Comparison of ENCODE assay signal across 1 cellular context in genomic region chr4:78693777-78694456, GRCh38.
A peak's percentile ranks its signal among the peaks of the same experiment; 100 is the strongest.
TF ChIP-seq lines count a peak whose summit lies in the region.

No MANE protein-coding gene starts in this region.

TF ChIP-seq in K562, 482 proteins besides CTCF, POLR2A, EP300 and RAD21 (continued from another document and continues in another):
- TF ChIP-seq ZBTB49 (CRISPR knock-in tag; IDR thresholded peaks at IDR 0.05; ENCODE audit: borderline replicate concordance) (no peak), SAP30 (IDR thresholded peaks at IDR 0.05; ENCODE audit: borderline replicate concordance, insufficient read depth, low read depth, low read length, poor library complexity, severe bottlenecking) (no peak), ZNF609 (CRISPR knock-in tag; IDR thresholded peaks at IDR 0.05; ENCODE audit: borderline replicate concordance) (no peak), MITF (IDR thresholded peaks at IDR 0.05) (no peak), ZNF318 (IDR thresholded peaks at IDR 0.05; ENCODE audit: borderline replicate concordance in 1 of 2, low read depth in 1 of 2) (0 out of 4 replicates have a peak, but pooled peaks of 1 of the 2 experiments have one; percentile 13), ZNF232 (CRISPR knock-in tag; IDR thresholded peaks at IDR 0.05) (no peak), HMG20B (CRISPR knock-in tag; IDR thresholded peaks at IDR 0.05) (no peak), ZBTB17 (CRISPR knock-in tag; IDR thresholded peaks at IDR 0.05) (peak; percentile 96), SRSF1 (IDR thresholded peaks at IDR 0.05; ENCODE audit: low read depth, low read length) (no peak), MXI1 (IDR thresholded peaks at IDR 0.05; ENCODE audit: low read depth, low read length) (no peak), ZFP1 (CRISPR knock-in tag; IDR thresholded peaks at IDR 0.05) (peak; percentile 97), SMARCA4 (IDR thresholded peaks at IDR 0.05) (peak; percentile 87), ZNF174 (CRISPR knock-in tag; IDR thresholded peaks at IDR 0.05) (peak; percentile 86; the same call in 1 of the 2 replicates), ZBTB2 (IDR thresholded peaks at IDR 0.05) (no peak), PREB (CRISPR knock-in tag; IDR thresholded peaks at IDR 0.05) (no peak), DMBX1 (CRISPR knock-in tag; IDR thresholded peaks at IDR 0.05; ENCODE audit: borderline replicate concordance) (peak; percentile 99), ZFP30 (CRISPR knock-in tag; IDR thresholded peaks at IDR 0.05; ENCODE audit: borderline replicate concordance) (peak; percentile 55; the same call in 1 of the 2 replicates), ZNF3 (CRISPR knock-in tag; IDR thresholded peaks at IDR 0.05) (0 out of 2 replicates have a peak, but pooled peaks have one; percentile 69), RFX7 (CRISPR knock-in tag; IDR thresholded peaks at IDR 0.05) (peak; percentile 88), KDM1A (IDR thresholded peaks at IDR 0.05) (peak; percentile 85), MEF2D (tag; conservative IDR thresholded peaks at IDR 0.05; ENCODE audit: low read depth) (peak; percentile 95), PHF21A (IDR thresholded peaks at IDR 0.05; ENCODE audit: borderline replicate concordance, low read depth) (no peak), PHB2 (IDR thresholded peaks at IDR 0.05; ENCODE audit: low read depth) (no peak), NKRF (IDR thresholded peaks at IDR 0.05; ENCODE audit: borderline replicate concordance) (no peak), SUPT5H (IDR thresholded peaks at IDR 0.05) (no peak), TCF3 (CRISPR knock-in tag; IDR thresholded peaks at IDR 0.05) (peak; percentile 87), HIVEP1 (CRISPR knock-in tag; IDR thresholded peaks at IDR 0.05) (peak; percentile 98), ZNF277 (CRISPR knock-in tag; IDR thresholded peaks at IDR 0.05; ENCODE audit: borderline replicate concordance) (no peak), SRSF9 (IDR thresholded peaks at IDR 0.05; ENCODE audit: borderline replicate concordance, low read depth, low read length) (no peak), ELF4 (CRISPR knock-in tag; IDR thresholded peaks at IDR 0.05) (peak; percentile 83; the same call in 1 of the 2 replicates), TBL1XR1 (IDR thresholded peaks at IDR 0.05; ENCODE audit: low read length in 2 of 2) (peak in 1 of 2 experiments; percentile 70; a peak in 2 of 4 replicates), ZNF140 (CRISPR knock-in tag; IDR thresholded peaks at IDR 0.05) (0 out of 2 replicates have a peak, but pooled peaks have one; percentile 69), EWSR1 (IDR thresholded peaks at IDR 0.05; ENCODE audit: borderline replicate concordance, low read depth, partially characterized antibody) (no peak)
